ENCODE assay signal across 12 cellular contexts in the genomic region with DNA sequence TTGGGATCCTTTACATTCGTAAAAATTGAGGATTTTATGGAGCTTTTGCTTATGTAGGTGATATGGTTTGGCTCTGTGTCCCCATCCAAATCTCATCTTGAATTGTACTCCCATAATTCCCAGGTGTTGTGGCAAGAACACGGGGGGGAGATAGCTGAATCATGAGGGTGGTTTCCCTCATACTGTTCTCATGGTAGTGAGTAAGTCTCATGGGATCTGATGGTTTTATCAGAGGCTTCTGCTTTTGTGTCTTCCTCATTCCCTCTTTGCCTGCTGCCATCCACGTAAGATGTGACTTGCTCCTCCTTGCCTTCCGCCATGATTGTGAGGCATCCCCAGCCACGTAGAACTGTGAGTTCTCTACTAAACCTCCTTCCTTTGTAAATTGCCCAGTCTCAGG. TPM values are rescaled to one million over a fixed set of nuclear protein-coding genes. Genes with fewer than 3 reads are reported as not detected.
DNase-seq lines count a peak whose midpoint lies in the region; ATAC-seq, FAIRE-seq and TF ChIP-seq lines count a peak whose summit lies in the region.
"Not testable (repeated sequence)": the region's sequence is repeated elsewhere in the genome, so short reads cannot be mapped to it uniquely, and the experiment has no call there.
"Had no signal": no experiment of that assay in that cellular context is flagged by ENCODE, and none has a peak within 500 bp of the region (broad histone marks: within the 10 kb centered on the region; RNA-seq: fewer than 3 reads in every experiment).

No MANE protein-coding gene starts in this region.

- H3K4me3 ChIP-seq in HEK293 (ENCODE audit: low read depth, low read length); NB4 (ENCODE audit: low read depth, low read length); GM12878; fibroblast of mammary gland (ENCODE audit: control insufficient read depth, low read depth, low read length): not testable (repeated sequence)

- ATAC-seq in GM12878 = not testable (repeated sequence)

- RAD21 ChIA-PET in GM12878 (lab: Charles Lee; ENCODE audit: unreplicated experiment) = interaction anchor here (1.2 kb wide), 1 partner anchor 25 kb away, joined by 3 read pairs; no protein-coding TSS in a partner anchor

- FAIRE-seq in GM12878 (lab: Jason Lieb, UNC) = not testable (repeated sequence)
- FAIRE-seq in urothelium cell line (lab: Jason Lieb, UNC) = peak; percentile 61

- not testable (repeated sequence) for H3K4me1 ChIP-seq in HEK293 (ENCODE audit: control insufficient read depth, insufficient read depth, low read length); GM12878 (ENCODE audit: control insufficient read depth, insufficient read depth, low read length)

- H3K79me2 ChIP-seq in GM12878 (ENCODE audit: control insufficient read depth, insufficient read depth, low read length) = not testable (repeated sequence)

- not testable (repeated sequence) for TF ChIP-seq EP300 in GM12878 (IDR thresholded peaks at IDR 0.05; ENCODE audit: borderline replicate concordance in 1 of 2, control insufficient read depth in 1 of 2, low read depth in 2 of 2, low read length in 2 of 2)

- TF ChIP-seq CTCF in HEK293 (tag by site-specific recombination; IDR thresholded peaks at IDR 0.05); NB4 (IDR thresholded peaks at IDR 0.05; ENCODE audit: low read depth, low read length); GM12878 (IDR thresholded peaks at IDR 0.05 in 2 of 3, conservative IDR thresholded peaks at IDR 0.05 in 1 of 3; ENCODE audit: control insufficient read depth in 2 of 3, extremely low read depth in 1 of 3, insufficient read depth in 1 of 3, low read depth in 3 of 3, low read length in 3 of 3); fibroblast of mammary gland (conservative IDR thresholded peaks at IDR 0.05; ENCODE audit: control insufficient read depth, insufficient read depth, low read depth, low read length): not testable (repeated sequence)

- not testable (repeated sequence) for H3K36me3 ChIP-seq in HEK293 (ENCODE audit: control insufficient read depth in 2 of 2, insufficient read depth in 1 of 2, low read length in 2 of 2); GM12878 (ENCODE audit: control insufficient read depth in 2 of 2, insufficient read depth in 2 of 2, low read length in 1 of 2)

- not testable (repeated sequence) for H3K27ac ChIP-seq in HEK293 (ENCODE audit: extremely low read depth, low read depth, low read length); GM12878 (ENCODE audit: control insufficient read depth, insufficient read depth)

- intact Hi-C loops in GM12878 (cut with micrococcal nuclease; ENCODE audit: unreplicated experiment) = not testable (repeated sequence)

- TF ChIP-seq POLR2A in NB4 (IDR thresholded peaks at IDR 0.05; ENCODE audit: extremely low read depth, insufficient read length); GM12878 (IDR thresholded peaks at IDR 0.05; ENCODE audit: low read depth, low read length): not testable (repeated sequence)

- not testable (repeated sequence) for H3K27me3 ChIP-seq in GM12878 (replicated peaks in 1 of 2; ENCODE audit: control insufficient read depth in 2 of 2, insufficient read depth in 2 of 2, low read length in 1 of 2)

- TF ChIP-seq RAD21 in GM12878 (IDR thresholded peaks at IDR 0.05; ENCODE audit: insufficient read depth, low read depth, low read length) = not testable (repeated sequence)

- not testable (repeated sequence) for H3K9me3 ChIP-seq in HEK293 (ENCODE audit: control insufficient read depth, insufficient read depth, low read depth, low read length); GM12878 (replicated peaks; ENCODE audit: control insufficient read depth, insufficient read depth, low read length)

- not testable (repeated sequence) for H2AFZ ChIP-seq in GM12878 (ENCODE audit: control insufficient read depth, low read depth, low read length)

- in situ Hi-C loops in GM12878 (cut with MboI) = loop anchor here (10.0 kb wide), 1 partner anchor 852 kb away; the partner anchor contains the start of gene ATP6V1D

- H4K20me1 ChIP-seq in GM12878 (ENCODE audit: control insufficient read depth, insufficient read depth) = not testable (repeated sequence)

- DNase-seq in NB4 (ENCODE audit: low read depth) = peak; percentile 47
- not testable (repeated sequence) for DNase-seq in GM12878 (ENCODE audit: low read depth, low spot score); urothelium cell line (ENCODE audit: low spot score)
- DNase-seq in fibroblast of mammary gland (ENCODE audit: low read depth) = peak; percentile 65
- peak; percentile 41 for DNase-seq in kidney tubule cell (ENCODE audit: low spot score)

- POLR2A ChIA-PET in HEK293 (lab: Yijun Ruan, JAX) = interaction anchor here (0.6 kb wide), 2 partner anchors 106 to 617 kb away, joined by 3 read pairs; no protein-coding TSS in a partner anchor
- POLR2A ChIA-PET in GM12878 (lab: Charles Lee) = not testable (repeated sequence)

- H3K9ac ChIP-seq in GM12878 (ENCODE audit: control insufficient read depth, insufficient read depth, low read length) = not testable (repeated sequence)

- SMC1A ChIA-PET in GM12878 (lab: Charles Lee; ENCODE audit: uncharacterized antibody, unreplicated experiment) = interaction anchor here (1.0 to 1.7 kb wide), 6 partner anchors 12 to 128 kb away, joined by 3 to 8 read pairs (median 4); no protein-coding TSS in a partner anchor

- BruUV-seq in GM12878 (replicated peaks; lab: Mats Ljungman, UMichigan) = not testable (repeated sequence)

- CTCF ChIA-PET in HEK293 (lab: Yijun Ruan, JAX) = interaction anchor here (0.8 kb wide), 1 partner anchor 144 kb away, joined by 4 read pairs; no protein-coding TSS in a partner anchor
- CTCF ChIA-PET in GM12878 (lab: Yijun Ruan, JAX) = interaction anchor here (1.1 to 1.3 kb wide), 2 partner anchors 8 to 1171 kb away, joined by 3 read pairs; no protein-coding TSS in a partner anchor

- H3K4me2 ChIP-seq in GM12878 (ENCODE audit: control insufficient read depth, insufficient read depth) = not testable (repeated sequence)

- 90% methylated on average over 5 of the region's 5 CpGs for WGBS in GM12878 (ENCODE audit: insufficient coverage, insufficient replicate concordance, low lambda C conversion rate, missing lambda C conversion rate)

TF ChIP-seq in HEK293, 187 proteins besides CTCF, POLR2A, EP300 and RAD21 (continues in another document):
- peak; percentile 5 for TF ChIP-seq SETDB1 (IDR thresholded peaks at IDR 0.05; ENCODE audit: insufficient read length, low read length)

TF ChIP-seq in GM12878, 131 proteins besides CTCF, POLR2A, EP300 and RAD21:
- TF ChIP-seq MEF2B (IDR thresholded peaks at IDR 0.05; ENCODE audit: partially characterized antibody, poor library complexity, severe bottlenecking) = peak; percentile 54
TF ChIP-seq in GM12878: peak in this region for 1; not testable (repeated sequence) for 130.

RNA-seq across cellular contexts. Expression of gene GPHN, which starts 5.1 kb away (rescaled TPM):
- total RNA-seq in GM12878 (2013; cell fraction: nucleolus; rRNA removed) = 105 and 106 TPM in 2 replicates
- total RNA-seq in GM12878 (2014; rRNA removed) (23.2 and 24.5 TPM in 2 replicates), GM12878 (2014; rRNA removed; fragmentation: Illumina TruSeq; extraction: Trizol) (30.3 and 32.6 TPM in 2 replicates), GM12878 (2021) (44.7 and 46.0 TPM in 2 replicates)
- 19.0 TPM for polyA plus RNA-seq in GM12878 (2011; ENCODE audit: low read depth)
- polyA plus RNA-seq in GM12878 (2011; rRNA removed) (48.8 and 55.9 TPM in 2 replicates), GM12878 (2014; fragmentation: Illumina TruSeq; extraction: Trizol) (37.4 and 38.2 TPM in 2 replicates), GM12878 (2014; fragmentation: Nextera tagmentation; extraction: Ambion mirVana) (10 to 100 TPM; 32.3 to 33.1 TPM), GM12878 (2014; rRNA removed) (22.3 and 35.6 TPM in 2 replicates), GM12878 (2016; fragmentation: Nextera tagmentation; extraction: Ambion mirVana) (10 to 100 TPM; 33.1 to 43.7 TPM)
- 36.1 and 39.8 TPM in 2 replicates for polyA plus RNA-seq in GM12878 (2011; cell fraction: cytosol; rRNA removed)
- 41.9 and 45.2 TPM in 2 replicates for polyA plus RNA-seq in GM12878 (2011; cell fraction: nucleus; rRNA removed)
- polyA plus RNA-seq in GM12878 (2012) = 31.9 and 39.3 TPM in 2 replicates
- polyA minus RNA-seq in GM12878 (2011; rRNA and poly(A)+ RNA removed) = 132 and 154 TPM in 2 replicates
- 39.4 and 40.0 TPM in 2 replicates for polyA minus RNA-seq in GM12878 (2011; cell fraction: cytosol; rRNA and poly(A)+ RNA removed)
- polyA minus RNA-seq in GM12878 (2011; cell fraction: nucleus; rRNA and poly(A)+ RNA removed) = 216 and 390 TPM in 2 replicates

RNA-seq across cellular contexts. Expression of gene CCDC196, which starts 16.7 kb away (rescaled TPM):
- not detected in 2 replicates for total RNA-seq in GM12878 (2013; cell fraction: nucleolus; rRNA removed)
- total RNA-seq in GM12878 (2014; rRNA removed) (not detected in 2 replicates), GM12878 (2014; rRNA removed; fragmentation: Illumina TruSeq; extraction: Trizol) (not detected in 2 replicates), GM12878 (2021) (not detected in 2 replicates)
- not detected for polyA plus RNA-seq in GM12878 (2011; ENCODE audit: low read depth)
- polyA plus RNA-seq in GM12878 (2011; rRNA removed) (not detected in 2 replicates), GM12878 (2014; fragmentation: Illumina TruSeq; extraction: Trizol) (not detected in 2 replicates), GM12878 (2014; fragmentation: Nextera tagmentation; extraction: Ambion mirVana) (under 1 TPM in 1 of 2 experiments, not detected in 1; 0.03 TPM), GM12878 (2014; rRNA removed) (not detected in 2 replicates), GM12878 (2016; fragmentation: Nextera tagmentation; extraction: Ambion mirVana) (under 1 TPM; 0.28 to 0.52 TPM)
- not detected in 2 replicates for polyA plus RNA-seq in GM12878 (2011; cell fraction: cytosol; rRNA removed)
- polyA plus RNA-seq in GM12878 (2011; cell fraction: nucleus; rRNA removed) = not detected in 2 replicates
- polyA plus RNA-seq in GM12878 (2012) = not detected in 2 replicates
- not detected in 2 replicates for polyA minus RNA-seq in GM12878 (2011; rRNA and poly(A)+ RNA removed)
- polyA minus RNA-seq in GM12878 (2011; cell fraction: cytosol; rRNA and poly(A)+ RNA removed) = not detected in 2 replicates
- not detected in 2 replicates for polyA minus RNA-seq in GM12878 (2011; cell fraction: nucleus; rRNA and poly(A)+ RNA removed)
- total RNA-seq: Calu3; CD4-positive, alpha-beta memory T cell; Daoy; G401 had no signal
- polyA plus RNA-seq: A549; CD14-positive monocyte; CD4-positive, alpha-beta memory T cell had no signal
